ENCODE assay signal across 1 cellular context in the genomic region with DNA sequence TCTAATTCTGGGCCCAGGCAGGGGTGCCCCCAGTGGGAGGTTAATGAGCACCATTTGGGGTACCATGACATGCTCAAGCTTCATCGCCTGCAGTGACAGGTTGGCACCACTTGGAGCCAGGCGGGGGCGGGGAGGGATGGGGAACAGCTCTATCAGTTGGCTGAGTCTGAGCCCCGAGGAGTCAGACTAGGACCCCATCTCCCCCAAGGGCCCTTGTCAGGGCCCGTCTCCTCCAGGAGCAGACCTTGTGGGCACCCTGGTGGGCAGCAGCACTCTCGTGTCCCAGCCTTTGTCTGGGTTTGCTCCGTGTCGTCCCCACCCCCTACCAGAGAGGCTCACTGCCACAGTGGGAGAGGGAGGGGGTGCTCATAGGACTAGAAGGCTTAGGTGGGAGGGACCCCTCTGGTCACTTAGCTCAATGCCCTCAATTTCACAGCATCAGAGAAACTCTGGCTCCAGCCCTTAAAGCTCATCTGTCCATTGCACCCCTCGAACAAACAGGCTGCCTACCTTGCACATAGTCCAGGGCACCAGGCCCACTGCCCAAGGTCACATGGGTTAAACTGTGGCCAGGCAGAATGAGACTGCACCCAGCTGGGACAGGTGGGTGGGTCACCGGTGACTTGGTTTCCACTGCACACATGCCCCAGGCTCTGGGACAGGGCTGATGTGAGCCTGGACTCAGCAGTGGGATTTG.
TF ChIP-seq lines count a peak whose summit lies in the region.

No MANE protein-coding gene starts in this region.

TF ChIP-seq in GM12878, 131 proteins besides CTCF, POLR2A, EP300 and RAD21:
- no peak for TF ChIP-seq HDGF (IDR thresholded peaks at IDR 0.05)
- TF ChIP-seq, protein P1, sequence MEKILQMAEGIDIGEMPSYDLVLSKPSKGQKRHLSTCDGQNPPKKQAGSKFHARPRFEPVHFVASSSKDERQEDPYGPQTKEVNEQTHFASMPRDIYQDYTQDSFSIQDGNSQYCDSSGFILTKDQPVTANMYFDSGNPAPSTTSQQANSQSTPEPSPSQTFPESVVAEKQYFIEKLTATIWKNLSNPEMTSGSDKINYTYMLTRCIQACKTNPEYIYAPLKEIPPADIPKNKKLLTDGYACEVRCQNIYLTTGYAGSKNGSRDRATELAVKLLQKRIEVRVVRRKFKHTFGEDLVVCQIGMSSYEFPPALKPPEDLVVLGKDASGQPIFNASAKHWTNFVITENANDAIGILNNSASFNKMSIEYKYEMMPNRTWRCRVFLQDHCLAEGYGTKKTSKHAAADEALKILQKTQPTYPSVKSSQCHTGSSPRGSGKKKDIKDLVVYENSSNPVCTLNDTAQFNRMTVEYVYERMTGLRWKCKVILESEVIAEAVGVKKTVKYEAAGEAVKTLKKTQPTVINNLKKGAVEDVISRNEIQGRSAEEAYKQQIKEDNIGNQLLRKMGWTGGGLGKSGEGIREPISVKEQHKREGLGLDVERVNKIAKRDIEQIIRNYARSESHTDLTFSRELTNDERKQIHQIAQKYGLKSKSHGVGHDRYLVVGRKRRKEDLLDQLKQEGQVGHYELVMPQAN (conservative IDR thresholded peaks at IDR 0.05): peak; percentile 17; the same call in 1 of the 2 replicates
- no peak for TF ChIP-seq ZNF384 (IDR thresholded peaks at IDR 0.05; ENCODE audit: borderline replicate concordance, low read depth, low read length)
- TF ChIP-seq, protein P2, sequence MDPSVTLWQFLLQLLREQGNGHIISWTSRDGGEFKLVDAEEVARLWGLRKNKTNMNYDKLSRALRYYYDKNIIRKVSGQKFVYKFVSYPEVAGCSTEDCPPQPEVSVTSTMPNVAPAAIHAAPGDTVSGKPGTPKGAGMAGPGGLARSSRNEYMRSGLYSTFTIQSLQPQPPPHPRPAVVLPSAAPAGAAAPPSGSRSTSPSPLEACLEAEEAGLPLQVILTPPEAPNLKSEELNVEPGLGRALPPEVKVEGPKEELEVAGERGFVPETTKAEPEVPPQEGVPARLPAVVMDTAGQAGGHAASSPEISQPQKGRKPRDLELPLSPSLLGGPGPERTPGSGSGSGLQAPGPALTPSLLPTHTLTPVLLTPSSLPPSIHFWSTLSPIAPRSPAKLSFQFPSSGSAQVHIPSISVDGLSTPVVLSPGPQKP (IDR thresholded peaks at IDR 0.05; ENCODE audit: low read depth, low read length): no peak
- no peak for TF ChIP-seq ZNF24 (IDR thresholded peaks at IDR 0.05)
- no peak for TF ChIP-seq JUNB (IDR thresholded peaks at IDR 0.05)
- TF ChIP-seq, protein P3, sequence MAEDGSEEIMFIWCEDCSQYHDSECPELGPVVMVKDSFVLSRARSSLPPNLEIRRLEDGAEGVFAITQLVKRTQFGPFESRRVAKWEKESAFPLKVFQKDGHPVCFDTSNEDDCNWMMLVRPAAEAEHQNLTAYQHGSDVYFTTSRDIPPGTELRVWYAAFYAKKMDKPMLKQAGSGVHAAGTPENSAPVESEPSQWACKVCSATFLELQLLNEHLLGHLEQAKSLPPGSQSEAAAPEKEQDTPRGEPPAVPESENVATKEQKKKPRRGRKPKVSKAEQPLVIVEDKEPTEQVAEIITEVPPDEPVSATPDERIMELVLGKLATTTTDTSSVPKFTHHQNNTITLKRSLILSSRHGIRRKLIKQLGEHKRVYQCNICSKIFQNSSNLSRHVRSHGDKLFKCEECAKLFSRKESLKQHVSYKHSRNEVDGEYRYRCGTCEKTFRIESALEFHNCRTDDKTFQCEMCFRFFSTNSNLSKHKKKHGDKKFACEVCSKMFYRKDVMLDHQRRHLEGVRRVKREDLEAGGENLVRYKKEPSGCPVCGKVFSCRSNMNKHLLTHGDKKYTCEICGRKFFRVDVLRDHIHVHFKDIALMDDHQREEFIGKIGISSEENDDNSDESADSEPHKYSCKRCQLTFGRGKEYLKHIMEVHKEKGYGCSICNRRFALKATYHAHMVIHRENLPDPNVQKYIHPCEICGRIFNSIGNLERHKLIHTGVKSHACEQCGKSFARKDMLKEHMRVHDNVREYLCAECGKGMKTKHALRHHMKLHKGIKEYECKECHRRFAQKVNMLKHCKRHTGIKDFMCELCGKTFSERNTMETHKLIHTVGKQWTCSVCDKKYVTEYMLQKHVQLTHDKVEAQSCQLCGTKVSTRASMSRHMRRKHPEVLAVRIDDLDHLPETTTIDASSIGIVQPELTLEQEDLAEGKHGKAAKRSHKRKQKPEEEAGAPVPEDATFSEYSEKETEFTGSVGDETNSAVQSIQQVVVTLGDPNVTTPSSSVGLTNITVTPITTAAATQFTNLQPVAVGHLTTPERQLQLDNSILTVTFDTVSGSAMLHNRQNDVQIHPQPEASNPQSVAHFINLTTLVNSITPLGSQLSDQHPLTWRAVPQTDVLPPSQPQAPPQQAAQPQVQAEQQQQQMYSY (CRISPR knock-in tag; IDR thresholded peaks at IDR 0.05): no peak
